8 cellular contexts compared by ENCODE assay signal in the genomic region with DNA sequence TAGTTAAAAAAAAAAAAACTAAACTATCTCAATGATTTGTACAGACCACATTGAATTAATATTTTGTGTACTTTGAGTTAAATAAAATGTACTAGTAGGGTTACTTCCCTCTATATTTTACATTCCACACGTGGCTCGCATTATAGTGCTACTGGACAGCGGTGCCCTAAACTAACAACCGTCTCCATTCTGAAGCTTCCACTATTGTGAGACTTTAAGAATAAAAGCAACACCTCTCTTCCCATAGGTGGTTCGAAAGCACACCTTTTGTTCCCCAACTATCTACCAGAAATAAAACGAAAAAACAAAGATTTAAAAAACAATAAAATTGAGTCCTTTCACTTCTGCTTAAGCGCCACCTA. TPM values are rescaled to one million over a fixed set of nuclear protein-coding genes. Genes with fewer than 3 reads are reported as not detected.
DNase-seq lines count a peak whose midpoint lies in the region; TF ChIP-seq lines count a peak whose summit lies in the region.

No MANE protein-coding gene starts in this region.

- H3K9me3 ChIP-seq in ES-I3 (ENCODE audit: control insufficient read depth, insufficient read depth, low read length), result no peaks in the 10 kb centered on the region
- H3K9me3 ChIP-seq in OCI-LY3 (ENCODE audit: insufficient read depth, low read length), result no peaks in the 10 kb centered on the region
- no peaks in the 10 kb centered on the region for H3K9me3 ChIP-seq in neutrophil

- no peaks in the 10 kb centered on the region for H3K9me3 Mint-ChIP-seq in endothelial cell (ENCODE audit: unreplicated experiment)

- H3K79me2 ChIP-seq in OCI-LY3 (ENCODE audit: low read length), result peaks cover 48% of the 10 kb centered on the region

- H3K27ac ChIP-seq in OCI-LY3 (ENCODE audit: low read length) (peak overlapping the region; percentile 89), neutrophil (peak overlapping the region; percentile 85)

- no peaks in the 10 kb centered on the region for H3K36me3 ChIP-seq in ES-I3 (ENCODE audit: insufficient read depth, low read length)
- peaks cover 5% of the 10 kb centered on the region for H3K36me3 ChIP-seq in OCI-LY3 (replicated peaks; ENCODE audit: low read depth, low read length)
- no peaks in the 10 kb centered on the region for H3K36me3 ChIP-seq in neutrophil

- peak overlapping the region; percentile 73 for H3K4me2 ChIP-seq in OCI-LY3 (ENCODE audit: low read length)

- peak overlapping the region; percentile 88 for H3K4me3 ChIP-seq in OCI-LY3 (ENCODE audit: low read length)
- peak overlapping the region; percentile 78 to 96 for H3K4me3 ChIP-seq in neutrophil (ENCODE audit: low read depth in 1 of 2, low read length in 1 of 2)

- peaks cover 18% of the 10 kb centered on the region for H3K4me1 Mint-ChIP-seq in endothelial cell (ENCODE audit: unreplicated experiment)

- H4K20me1 ChIP-seq in OCI-LY3 (ENCODE audit: insufficient read depth, low read length), result peaks cover 30% of the 10 kb centered on the region

- peaks cover 10% of the 10 kb centered on the region for H3K27me3 Mint-ChIP-seq in endothelial cell (ENCODE audit: unreplicated experiment)

- H3K9ac ChIP-seq in ES-I3 (ENCODE audit: low read depth, low read length) (peak overlapping the region; percentile 77), OCI-LY3 (ENCODE audit: low read length) (peak overlapping the region; percentile 96)

- H2AFZ ChIP-seq in OCI-LY3 (ENCODE audit: low read depth, low read length), result peak overlapping the region; percentile 87

- no peak for DNase-seq in endothelial cell (ENCODE audit: low spot score)
- DNase-seq in NCI-H146 treated with DMSO at 0.1 percent for 48 hours (lab: John Stamatoyannopoulos, UW; ENCODE audit: unreplicated experiment), result no peak
- no peak for DNase-seq in GM10266 (ENCODE audit: extremely low spot score)
- no peak for DNase-seq in NCI-H1417 treated with DMSO at 0.1 percent for 48 hours (lab: John Stamatoyannopoulos, UW)
- DNase-seq in NCI-H1436 (lab: John Stamatoyannopoulos, UW), result no peak

- peaks cover 5% of the 10 kb centered on the region for H3K36me3 Mint-ChIP-seq in endothelial cell (ENCODE audit: low read depth, unreplicated experiment)

- H3K27me3 ChIP-seq in OCI-LY3 (ENCODE audit: low read depth, low read length), result no peaks in the 10 kb centered on the region
- H3K27me3 ChIP-seq in neutrophil, result peaks cover 4% of the 10 kb centered on the region

- H3K4me3 Mint-ChIP-seq in endothelial cell (ENCODE audit: unreplicated experiment), result peak overlapping the region; percentile 94

- H3K4me1 ChIP-seq in ES-I3 (ENCODE audit: insufficient read depth, low read length) (peaks cover 8% of the 10 kb centered on the region; the same call in 1 of the 2 replicates), OCI-LY3 (ENCODE audit: low read length) (peaks cover 18% of the 10 kb centered on the region), neutrophil (ENCODE audit: control insufficient read depth in 1 of 2, insufficient read depth in 1 of 2, low read depth in 1 of 2, low read length in 1 of 2) (peaks cover 20 to 21% of the 10 kb centered on the region in 2 experiments)

- peak overlapping the region; percentile 93 for H3K27ac Mint-ChIP-seq in endothelial cell (ENCODE audit: unreplicated experiment)

- TF ChIP-seq CTCF in OCI-LY3 (IDR thresholded peaks at IDR 0.05; ENCODE audit: low read depth, low read length) (no peak), endothelial cell (IDR thresholded peaks at IDR 0.05; ENCODE audit: unreplicated experiment) (no peak), neutrophil (IDR thresholded peaks at IDR 0.05) (no peak), GM10266 (IDR thresholded peaks at IDR 0.05; ENCODE audit: control insufficient read depth, insufficient read depth, low read depth, missing control alignments) (no peak)

RNA-seq across cellular contexts. Expression of a gene that starts 0.4 kb away (rescaled TPM):
- 79.8 TPM for total RNA-seq in endothelial cell (ENCODE audit: unreplicated experiment)

RNA-seq across cellular contexts. Expression of a gene that starts 46.5 kb away (rescaled TPM):
- 92.9 TPM for total RNA-seq in endothelial cell (ENCODE audit: unreplicated experiment)
